In genomic region chr1:24322636-24323177, GRCh38 we compare ENCODE assay signal across 8 cellular contexts. TPM values are rescaled to one million over a fixed set of nuclear protein-coding genes. Genes with fewer than 3 reads are reported as not detected.
A peak's percentile ranks its signal among the peaks of the same experiment; 100 is the strongest.
DNase-seq lines count a peak whose midpoint lies in the region; ATAC-seq and TF ChIP-seq lines count a peak whose summit lies in the region.

No MANE protein-coding gene starts in this region.

- no peak for ATAC-seq in stimulated activated naive CD8-positive, alpha-beta T cell treated with anti-CD3 and anti-CD28 coated beads, Interleukin-15, Interleukin-2, amounts not matched to agents 100 U/mL and 50 U/mL, for 24 hours
- ATAC-seq in HG03469 (IDR thresholded peaks at IDR 0.05; ENCODE audit: unreplicated experiment) (no peak), HG02571 (IDR thresholded peaks at IDR 0.05; ENCODE audit: unreplicated experiment) (no peak)

- no peaks in the 10 kb centered on the region for H3K9me3 Mint-ChIP-seq in stimulated activated naive CD8-positive, alpha-beta T cell treated with anti-CD3 and anti-CD28 coated beads, Interleukin-15, Interleukin-2, amounts not matched to agents 100 ng/mL and 50 ng/mL, for 24 hours

- H3K4me3 ChIP-seq in colonic mucosa = peak overlapping the region; percentile 58
- peak overlapping the region; percentile 35 for H3K4me3 ChIP-seq in mucosa of stomach (ENCODE audit: low read length)

- peak overlapping the region in 1 of 2 donors; percentile 83 for H3K9ac ChIP-seq in colonic mucosa (ENCODE audit: low read depth in 2 of 2, low read length in 2 of 2)
- H3K9ac ChIP-seq in mucosa of stomach (ENCODE audit: low read length) = peak overlapping the region; percentile 83

- no peaks in the 10 kb centered on the region for H3K36me3 Mint-ChIP-seq in stimulated activated naive CD8-positive, alpha-beta T cell treated with anti-CD3 and anti-CD28 coated beads, Interleukin-15, Interleukin-2, amounts not matched to agents 100 ng/mL and 50 ng/mL, for 24 hours (ENCODE audit: low read depth)

- no peaks in the 10 kb centered on the region for H3K9me3 ChIP-seq in colonic mucosa
- H3K9me3 ChIP-seq in mucosa of stomach (ENCODE audit: control insufficient read depth, low read length) = no peaks in the 10 kb centered on the region

- TF ChIP-seq CTCF in colonic mucosa (IDR thresholded peaks at IDR 0.05) = no peak

- no peaks in the 10 kb centered on the region for H3K36me3 ChIP-seq in colonic mucosa
- H3K36me3 ChIP-seq in mucosa of stomach (ENCODE audit: control insufficient read depth, insufficient read depth, low read length) = no peaks in the 10 kb centered on the region

- no peak for DNase-seq in stimulated activated naive CD8-positive, alpha-beta T cell treated with anti-CD3 and anti-CD28 coated beads, Interleukin-15, Interleukin-2, amounts not matched to agents 100 U/mL and 50 U/mL, for 24 hours
- no peak for DNase-seq in colonic mucosa
- no peak for DNase-seq in activated CD8-positive, alpha-beta memory T cell treated with anti-CD3 and anti-CD28 coated beads, Interleukin-2, amount 50 U/mL, for 4 hours
- no peak for DNase-seq in KBM-7

- peaks cover 40% of the 10 kb centered on the region for H3K4me1 Mint-ChIP-seq in stimulated activated naive CD8-positive, alpha-beta T cell treated with anti-CD3 and anti-CD28 coated beads, Interleukin-15, Interleukin-2, amounts not matched to agents 100 ng/mL and 50 ng/mL, for 24 hours (ENCODE audit: low read depth)

- peak overlapping the region; percentile 3 for H3K4me3 Mint-ChIP-seq in stimulated activated naive CD8-positive, alpha-beta T cell treated with anti-CD3 and anti-CD28 coated beads, Interleukin-15, Interleukin-2, amounts not matched to agents 100 ng/mL and 50 ng/mL, for 24 hours

- H3K27me3 ChIP-seq in colonic mucosa = no peaks in the 10 kb centered on the region
- no peaks in the 10 kb centered on the region for H3K27me3 ChIP-seq in mucosa of stomach (ENCODE audit: control insufficient read depth, insufficient read depth, low read length)

- peaks cover 83% of the 10 kb centered on the region for H3K27me3 Mint-ChIP-seq in stimulated activated naive CD8-positive, alpha-beta T cell treated with anti-CD3 and anti-CD28 coated beads, Interleukin-15, Interleukin-2, amounts not matched to agents 100 ng/mL and 50 ng/mL, for 24 hours

- no peak overlapping the region for H3K27ac Mint-ChIP-seq in stimulated activated naive CD8-positive, alpha-beta T cell treated with anti-CD3 and anti-CD28 coated beads, Interleukin-15, Interleukin-2, amounts not matched to agents 100 ng/mL and 50 ng/mL, for 24 hours

- intact Hi-C loops in colonic mucosa (cut with DNase I) = no loop called here

- in situ Hi-C loops in KBM-7 (cut with MboI; ENCODE audit: low pct_unique_long_range_greater_than_20kb, low sequenced_read_pairs) = no loop called here

- H3K4me1 ChIP-seq in colonic mucosa = peaks cover 7% of the 10 kb centered on the region
- H3K4me1 ChIP-seq in mucosa of stomach (ENCODE audit: control insufficient read depth, insufficient read depth, low read length) = peaks cover 55% of the 10 kb centered on the region

- H3K27ac ChIP-seq in colonic mucosa = no peak overlapping the region

RNA-seq across cellular contexts. Expression of gene GRHL3, which starts 3.5 kb away (rescaled TPM):
- total RNA-seq in colonic mucosa = 1 to 10 TPM in 1 of 2 donors, under 1 TPM in 1; 0.64 to 1.5 TPM
